8 cellular contexts compared by ENCODE assay signal in the genomic region with DNA sequence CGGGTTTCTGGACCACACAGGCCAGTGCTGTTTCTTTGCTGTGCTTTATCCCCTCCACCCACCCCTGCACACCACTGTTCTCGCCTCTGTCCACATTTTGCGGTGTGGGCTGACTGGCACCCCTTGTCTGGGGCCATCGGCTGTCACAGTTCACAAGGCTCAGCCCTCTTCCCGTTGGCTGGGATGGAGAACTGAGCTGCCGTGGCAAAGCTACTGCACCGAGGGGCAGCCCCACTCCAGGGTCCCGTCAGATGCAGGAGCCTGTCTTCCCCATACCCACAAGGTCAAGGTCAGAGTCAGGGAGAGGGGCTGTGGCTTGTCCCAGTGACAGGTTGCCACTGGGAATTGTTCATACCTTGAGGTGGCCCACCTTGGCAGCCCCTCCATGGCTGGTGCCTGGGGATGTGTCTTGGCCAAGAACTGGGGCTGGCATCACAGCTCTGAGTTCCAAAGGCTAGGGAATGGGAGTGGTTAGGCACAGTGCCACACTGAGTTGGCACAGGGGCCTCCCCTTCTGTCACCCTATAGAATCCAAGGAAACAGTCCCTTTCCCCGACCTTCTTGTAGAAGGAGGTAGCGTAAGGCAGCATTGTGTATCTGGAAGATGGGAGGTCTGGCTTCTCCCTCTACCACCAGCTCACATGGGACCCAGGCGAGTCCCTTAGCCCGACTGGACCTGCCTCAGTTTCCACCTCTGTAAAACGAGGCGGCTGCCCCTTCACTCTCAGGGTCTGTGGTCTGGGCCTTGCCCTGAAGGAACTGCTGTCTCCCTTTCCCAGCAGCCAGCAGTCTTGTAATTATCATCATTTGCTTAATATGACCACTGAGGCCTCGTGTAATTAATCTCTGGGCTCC. TPM values are rescaled to one million over a fixed set of nuclear protein-coding genes. Genes with fewer than 3 reads are reported as not detected.
DNase-seq lines count a peak whose midpoint lies in the region; ATAC-seq and TF ChIP-seq lines count a peak whose summit lies in the region.

No MANE protein-coding gene starts in this region.

- no peak for TF ChIP-seq CTCF in GM12864 (IDR thresholded peaks at IDR 0.05; ENCODE audit: low read depth, low read length, missing control alignments)
- TF ChIP-seq CTCF in fibroblast of lung (conservative IDR thresholded peaks at IDR 0.05 in 1 of 2, IDR thresholded peaks at IDR 0.05 in 1 of 2; ENCODE audit: low read depth in 1 of 2, low read length in 2 of 2) = no peak
- TF ChIP-seq CTCF in psoas muscle (IDR thresholded peaks at IDR 0.05) = no peak
- TF ChIP-seq CTCF in GM10266 (IDR thresholded peaks at IDR 0.05; ENCODE audit: control insufficient read depth, insufficient read depth, low read depth, missing control alignments) = no peak

- H3K36me3 ChIP-seq in SK-N-MC (ENCODE audit: insufficient read depth, low read length) (peaks cover 5% of the 10 kb centered on the region; the same call in 1 of the 2 replicates), fibroblast of lung (ENCODE audit: control insufficient read depth, insufficient read depth, low read length) (peaks cover 12% of the 10 kb centered on the region), psoas muscle (ENCODE audit: insufficient read depth in 1 of 2, low read depth in 1 of 2) (peaks cover 0 to 14% of the 10 kb centered on the region in 2 donors)

- H3K9ac ChIP-seq in SK-N-MC (ENCODE audit: insufficient read length) (peak overlapping the region; percentile 66), fibroblast of lung (ENCODE audit: insufficient read depth, low read length) (no peak overlapping the region)

- ATAC-seq in psoas muscle (no peak), GM21723 (IDR thresholded peaks at IDR 0.05; ENCODE audit: unreplicated experiment) (no peak)

- peaks cover 71% of the 10 kb centered on the region for H3K79me2 ChIP-seq in fibroblast of lung (ENCODE audit: control insufficient read depth, insufficient read depth, low read length)

- H4K20me1 ChIP-seq in fibroblast of lung (ENCODE audit: control insufficient read depth, extremely low read depth, insufficient read depth, low read length) = no peaks in the 10 kb centered on the region

- H3K9me3 ChIP-seq in SK-N-MC (ENCODE audit: low read depth, low read length) (no peaks in the 10 kb centered on the region), fibroblast of lung (ENCODE audit: control insufficient read depth, insufficient read depth, low read depth, low read length) (no peaks in the 10 kb centered on the region), psoas muscle (no peaks in the 10 kb centered on the region)

- peak overlapping the region; percentile 89 for H3K4me3 ChIP-seq in GM12864 (ENCODE audit: low read depth, low read length)
- H3K4me3 ChIP-seq in SK-N-MC = peak overlapping the region; percentile 76
- peak overlapping the region in 2 of 4 experiments; percentile 15 to 40 for H3K4me3 ChIP-seq in fibroblast of lung (replicated peaks in 1 of 4; ENCODE audit: control extremely low read depth in 1 of 4, insufficient read depth in 1 of 4, low read depth in 3 of 4, low read length in 4 of 4)
- H3K4me3 ChIP-seq in psoas muscle = peak overlapping the region; percentile 91

- peaks cover 42% of the 10 kb centered on the region for H3K4me1 ChIP-seq in fibroblast of lung (ENCODE audit: control insufficient read depth, extremely low read depth, insufficient read depth, low read length)
- peaks cover 73% of the 10 kb centered on the region for H3K4me1 ChIP-seq in psoas muscle

- intact Hi-C loops in psoas muscle (cut with DNase I) = loop anchor here in 1 of 2 donors (5.0 to 10.0 kb wide), 2 partner anchors 33 to 115 kb away; a partner anchor contains a TSS

- WGBS in psoas muscle, 3 donors = 38 to 48% (median 39%) methylated on average over 15 of the region's 15 CpGs

- H3K27me3 ChIP-seq in fibroblast of lung (ENCODE audit: control insufficient read depth, insufficient read depth, low read length) (no peaks in the 10 kb centered on the region), psoas muscle (ENCODE audit: insufficient read depth in 3 of 3, low read length in 2 of 3) (no peaks in the 10 kb centered on the region)

- peak overlapping the region; percentile 96 for H3K27ac ChIP-seq in SK-N-MC
- no peak overlapping the region for H3K27ac ChIP-seq in fibroblast of lung (ENCODE audit: insufficient read depth, low read length)
- H3K27ac ChIP-seq in psoas muscle = peak overlapping the region; percentile 51

- H2AFZ ChIP-seq in fibroblast of lung (ENCODE audit: low read length) = no peak overlapping the region

- peak overlapping the region; percentile 78 for H3K4me2 ChIP-seq in fibroblast of lung (ENCODE audit: extremely low read depth, insufficient read depth, low read length)

- no peak for DNase-seq in GM12864 (ENCODE audit: low read depth)
- no peak for DNase-seq in SK-N-MC (ENCODE audit: low read depth, low spot score)
- no peak for DNase-seq in fibroblast of lung (ENCODE audit: low read depth in 2 of 2)
- DNase-seq in psoas muscle = peak in 1 of 2 donors; percentile 65
- DNase-seq in GM19238 (ENCODE audit: insufficient read length, low spot score) = no peak
- DNase-seq in HPDE6-E6E7 (ENCODE audit: extremely low spot score) = no peak
- no peak for DNase-seq in GM10266 (ENCODE audit: extremely low spot score)

RNA-seq across cellular contexts. Expression of a gene that starts 3.4 kb away (rescaled TPM):
- total RNA-seq in fibroblast of lung (21.6 and 28.9 TPM in 2 replicates), psoas muscle (10 to 100 TPM; 41.7 to 46.8 (median 46.1) TPM)
- polyA plus RNA-seq in fibroblast of lung (20.1 and 26.3 TPM in 2 replicates), psoas muscle (10 to 100 TPM; 37.3 to 56.8 (median 46.2) TPM)
- polyA plus RNA-seq in fibroblast of lung (2012) = 24.7 and 30.8 TPM in 2 replicates
- 48.4 and 104 TPM in 2 replicates for polyA minus RNA-seq in fibroblast of lung (ENCODE audit: low replicate concordance)

RNA-seq across cellular contexts. Expression of a gene that starts 19.5 kb away (rescaled TPM):
- total RNA-seq in fibroblast of lung = 31.8 and 45.4 TPM in 2 replicates
- polyA plus RNA-seq in fibroblast of lung = 11.5 and 12.9 TPM in 2 replicates
- polyA plus RNA-seq in fibroblast of lung (2012) = 12.7 and 16.8 TPM in 2 replicates
- 16.9 and 22.8 TPM in 2 replicates for polyA minus RNA-seq in fibroblast of lung (ENCODE audit: low replicate concordance)
- total RNA-seq in psoas muscle = 1 to 10 TPM; 4.1 to 8.6 (median 7.8) TPM
- 1 to 10 TPM; 4.6 to 7.0 (median 5.9) TPM for polyA plus RNA-seq in psoas muscle

RNA-seq across cellular contexts. Expression of a gene that starts 33.7 kb away (rescaled TPM):
- total RNA-seq in fibroblast of lung (11.3 and 15.7 TPM in 2 replicates), psoas muscle (10 to 100 TPM in 1 of 4 donors, 1 to 10 TPM in 3; 3.7 to 10.1 (median 6.9) TPM)
- polyA plus RNA-seq in fibroblast of lung (6.9 and 7.5 TPM in 2 replicates), psoas muscle (1 to 10 TPM; 3.0 to 5.0 (median 4.2) TPM)
- 28.9 and 30.6 TPM in 2 replicates for polyA plus RNA-seq in fibroblast of lung (2012)
- polyA minus RNA-seq in fibroblast of lung (ENCODE audit: low replicate concordance) = 15.6 and 18.8 TPM in 2 replicates
